In the genomic region with DNA sequence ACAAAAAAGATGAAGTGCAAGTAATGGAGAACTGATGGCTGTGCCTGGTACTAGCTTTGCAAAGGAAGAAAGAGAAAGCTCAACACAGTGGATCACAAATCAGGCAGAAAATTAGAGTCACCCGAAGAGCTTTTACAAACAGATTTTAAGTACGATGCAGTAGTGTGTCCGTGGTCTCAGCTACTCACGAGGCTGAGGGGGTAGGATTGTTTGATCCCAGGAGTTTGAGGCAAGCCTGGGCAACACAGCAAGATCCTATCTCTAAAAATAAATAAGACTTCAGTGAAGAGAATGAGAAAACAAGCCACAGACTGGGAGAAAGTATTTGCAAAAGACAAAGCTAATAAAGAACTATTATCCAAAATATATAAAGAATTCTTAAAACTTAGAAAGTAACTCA, we compare ENCODE assay signal across 18 cellular contexts.
"Had no signal": no experiment of that assay in that cellular context is flagged by ENCODE, and none has a peak within 500 bp of the region (broad histone marks: within the 10 kb centered on the region; RNA-seq: fewer than 3 reads in every experiment).

No MANE protein-coding gene starts in this region.

- H3K27me3 Mint-ChIP-seq: activated CD8-positive, alpha-beta memory T cell treated with anti-CD3 and anti-CD28 coated beads, Interleukin-2, amount 10 ng/mL, durations not matched to agents 7 days and 5 days; effector memory CD8-positive, alpha-beta T cell; natural killer cell treated with Interleukin-12 subunit alpha and Interleukin-12 subunit beta and Interleukin-15 and Interleukin-18, amount 100 ng/mL, for 72 hours; stimulated activated naive B cell treated with anti-CD40 and anti-IgM and Interleukin-4, amounts not matched to agents 10 μg/mL and 1 μg/mL and 100 μg/mL, for 72 hours had no signal

- H3K9me3 ChIP-seq: thyroid gland had no signal

- H3K27me3 ChIP-seq: cardiac muscle cell, hepatocyte, thyroid gland had no signal

- DNase-seq: activated CD4-positive, alpha-beta T cell treated with anti-CD3 and anti-CD28 coated beads, Interleukin-2, amount 50 U/mL, for 48 hours; activated CD8-positive, alpha-beta memory T cell treated with anti-CD3 and anti-CD28 coated beads, Interleukin-2, amount 10 ng/mL, durations not matched to agents 7 days and 5 days; amniotic stem cell; effector memory CD8-positive, alpha-beta T cell; left cardiac atrium; mesendoderm; nucleus accumbens; posterior cingulate gyrus; retina; stimulated activated naive B cell treated with anti-CD40 and anti-IgM and Interleukin-4, amounts not matched to agents 10 μg/mL and 1 μg/mL and 100 μg/mL, for 72 hours; T-helper 1 cell; T1000; thyroid gland had no signal

- H2AFZ ChIP-seq: hepatocyte had no signal

- H3K4me3 Mint-ChIP-seq: activated CD8-positive, alpha-beta memory T cell treated with anti-CD3 and anti-CD28 coated beads, Interleukin-2, amount 10 ng/mL, durations not matched to agents 7 days and 5 days; natural killer cell treated with Interleukin-12 subunit alpha and Interleukin-12 subunit beta and Interleukin-15 and Interleukin-18, amount 100 ng/mL, for 72 hours; stimulated activated naive B cell treated with anti-CD40 and anti-IgM and Interleukin-4, amounts not matched to agents 10 μg/mL and 1 μg/mL and 100 μg/mL, for 72 hours had no signal

- H3K4me2 ChIP-seq: hepatocyte had no signal

- ATAC-seq: activated CD8-positive, alpha-beta memory T cell treated with anti-CD3 and anti-CD28 coated beads, Interleukin-2, amount 10 ng/mL, durations not matched to agents 7 days and 5 days; activated naive CD4-positive, alpha-beta T cell treated with anti-CD3 and anti-CD28 coated beads, Interleukin-2, amount 50 U/mL, for 72 hours; effector memory CD8-positive, alpha-beta T cell; left cardiac atrium; natural killer cell treated with Interleukin-12 subunit alpha and Interleukin-12 subunit beta and Interleukin-15 and Interleukin-18, amount 100 ng/mL, for 72 hours; stimulated activated naive B cell treated with anti-CD40 and anti-IgM and Interleukin-4, amounts not matched to agents 10 μg/mL and 1 μg/mL and 100 μg/mL, for 72 hours had no signal

- H3K4me3 ChIP-seq: cardiac muscle cell, hepatocyte, thyroid gland had no signal

- H3K9me3 Mint-ChIP-seq: activated T-helper 2 cell treated with anti-CD3 and anti-CD28 coated beads, Interferon-gamma antibody, Interleukin-2, Interleukin-4, amounts not matched to agents 10 μg/mL and 5 μg/mL and 100 μg/mL, durations not matched to agents 14 hours and 24 hours and 36 hours; natural killer cell treated with Interleukin-12 subunit alpha and Interleukin-12 subunit beta and Interleukin-15 and Interleukin-18, amount 100 ng/mL, for 72 hours had no signal

- H3K36me3 ChIP-seq: thyroid gland had no signal

- H3K27ac Mint-ChIP-seq: activated CD8-positive, alpha-beta memory T cell treated with anti-CD3 and anti-CD28 coated beads, Interleukin-2, amount 10 ng/mL, durations not matched to agents 7 days and 5 days; activated naive CD4-positive, alpha-beta T cell treated with anti-CD3 and anti-CD28 coated beads, Interleukin-2, amount 50 U/mL, for 72 hours; activated T-helper 2 cell treated with anti-CD3 and anti-CD28 coated beads, Interferon-gamma antibody, Interleukin-2, Interleukin-4, amounts not matched to agents 10 μg/mL and 5 μg/mL and 100 μg/mL, durations not matched to agents 14 hours and 24 hours and 36 hours; natural killer cell treated with Interleukin-12 subunit alpha and Interleukin-12 subunit beta and Interleukin-15 and Interleukin-18, amount 100 ng/mL, for 72 hours; stimulated activated naive B cell treated with anti-CD40 and anti-IgM and Interleukin-4, amounts not matched to agents 10 μg/mL and 1 μg/mL and 100 μg/mL, for 72 hours had no signal

- H3K27ac ChIP-seq: cardiac muscle cell, hepatocyte, thyroid gland had no signal
